Comparison of ENCODE assay signal across 14 cellular contexts in the genomic region with DNA sequence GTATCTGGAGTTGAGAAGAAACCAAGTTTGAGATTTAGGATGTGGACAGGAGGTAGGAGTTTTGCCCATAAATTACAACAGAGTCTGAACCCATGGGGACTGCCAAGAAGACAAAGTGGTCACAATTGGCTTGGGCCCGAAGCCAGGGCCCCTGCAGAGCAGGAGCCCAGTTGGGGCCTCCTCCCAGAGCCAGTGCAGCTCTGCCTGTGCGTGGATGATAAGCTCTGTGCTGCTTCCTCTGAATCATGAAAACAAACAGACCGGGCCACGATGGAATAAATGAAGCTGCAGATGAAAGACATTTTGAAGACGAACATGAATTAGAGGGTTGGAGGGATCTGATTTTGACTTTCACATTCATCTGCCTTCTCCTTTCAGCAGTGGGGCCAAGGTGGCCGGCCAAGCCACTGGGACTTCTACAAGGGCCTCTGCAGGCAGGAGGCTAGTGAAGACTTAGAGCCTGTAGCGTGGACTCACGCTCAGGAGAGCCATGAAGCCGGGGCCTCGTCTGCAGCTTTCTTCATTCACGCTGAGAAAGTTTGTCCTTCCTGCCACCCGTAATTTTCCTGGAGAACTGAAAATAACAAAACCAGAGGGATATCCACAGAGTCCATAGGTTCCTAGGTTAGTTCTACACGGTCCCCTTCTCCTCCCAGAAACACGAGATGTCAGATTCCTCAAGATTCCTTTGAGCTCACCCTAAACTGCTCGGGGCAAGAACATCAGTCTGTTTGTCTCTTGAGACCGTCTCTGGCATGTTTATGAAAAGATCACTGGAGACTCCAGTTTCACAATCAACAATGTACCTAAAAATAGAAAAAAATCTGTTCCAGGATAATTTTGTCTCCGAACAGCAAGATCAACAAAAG.
DNase-seq lines count a peak whose midpoint lies in the region; ATAC-seq, FAIRE-seq and TF ChIP-seq lines count a peak whose summit lies in the region.
"Had no signal": no experiment of that assay in that cellular context is flagged by ENCODE, and none has a peak within 500 bp of the region (broad histone marks: within the 10 kb centered on the region; RNA-seq: fewer than 3 reads in every experiment).

No MANE protein-coding gene starts in this region.

- peak overlapping the region; percentile 15; the same call in 1 of the 2 replicates for H3K4me2 ChIP-seq in HepG2 (ENCODE audit: low read depth, low read length)

- H3K27me3 ChIP-seq in A673 (replicated peaks; ENCODE audit: insufficient read depth, low read depth, low read length, poor library complexity), result no peaks in the 10 kb centered on the region
- peaks cover 0 to 5% of the 10 kb centered on the region in 2 experiments; a peak in 2 of 5 replicates for H3K27me3 ChIP-seq in HepG2 (ENCODE audit: control insufficient read depth in 1 of 2, insufficient read depth in 2 of 2, low read length in 2 of 2)

- DNase-seq in A673 (ENCODE audit: low spot score) (peak; percentile 90), HT1080 (ENCODE audit: low read depth) (peak; percentile 36), chondrocyte (ENCODE audit: low spot score) (no peak), HepG2 (ENCODE audit: low spot score) (peak; percentile 36), occipital lobe (lab: John Stamatoyannopoulos, UW) (no peak), NCI-H2029 (lab: John Stamatoyannopoulos, UW) (no peak), islet precursor cell (no peak)
- DNase-seq: activated CD4-positive, alpha-beta T cell treated with anti-CD3 and anti-CD28 coated beads, Interleukin-2, amount 50 U/mL, for 4 hours; activated naive CD8-positive, alpha-beta T cell treated with anti-CD3 and anti-CD28 coated beads for 36 hours; NCI-H2171 treated with DMSO at 0.1 percent for 48 hours; SIG-M5 had no signal

- peak overlapping the region; percentile 9 for H3K27ac Mint-ChIP-seq in chondrocyte (ENCODE audit: unreplicated experiment)
- H3K27ac Mint-ChIP-seq: activated naive CD8-positive, alpha-beta T cell treated with anti-CD3 and anti-CD28 coated beads for 36 hours had no signal

- ATAC-seq in HepG2 (peak; percentile 43; the same call in 1 of the 3 replicates), HG03175 (IDR thresholded peaks at IDR 0.05; ENCODE audit: unreplicated experiment) (no peak)

- BruUV-seq in A673 (replicated peaks; lab: Mats Ljungman, UMichigan) (no TSS peak), HepG2 (replicated peaks; lab: Mats Ljungman, UMichigan) (no TSS peak)

- H2AFZ ChIP-seq in HepG2 (ENCODE audit: low read length), result no peak overlapping the region

- intact Hi-C loops in A673 (cut with micrococcal nuclease; ENCODE audit: unreplicated experiment), result loop anchor here (2.0 to 5.0 kb wide), 3 partner anchors 70 to 455 kb away; partner anchors contain the start of gene BAMBI
- intact Hi-C loops in HepG2 (cut with micrococcal nuclease; ENCODE audit: unreplicated experiment), result loop anchor here (5.0 kb wide), 1 partner anchor 195 kb away; no protein-coding TSS in a partner anchor

- peaks cover 19% of the 10 kb centered on the region for H3K4me1 Mint-ChIP-seq in chondrocyte (ENCODE audit: low read depth)
- H3K4me1 Mint-ChIP-seq: activated naive CD8-positive, alpha-beta T cell treated with anti-CD3 and anti-CD28 coated beads for 36 hours had no signal

- no peak for TF ChIP-seq EP300 in HepG2 (IDR thresholded peaks at IDR 0.05; ENCODE audit: low read depth in 2 of 2, low read length in 2 of 2)
- no peak for TF ChIP-seq EP300 in HepG2 (CRISPR knock-in tag; IDR thresholded peaks at IDR 0.05; ENCODE audit: borderline replicate concordance)

- FAIRE-seq in HepG2 (lab: Jason Lieb, UNC), result no peak

- no peaks in the 10 kb centered on the region for H3K79me2 ChIP-seq in HepG2 (ENCODE audit: insufficient read depth, low read length)

- TF ChIP-seq RAD21 in HepG2 (CRISPR knock-in tag; IDR thresholded peaks at IDR 0.05), result no peak

- peaks cover 35% of the 10 kb centered on the region for H3K4me1 ChIP-seq in A673 (ENCODE audit: insufficient read depth, low read length, poor library complexity, severe bottlenecking)
- H3K4me1 ChIP-seq in HepG2 (ENCODE audit: insufficient read depth, low read length), result peaks cover 26% of the 10 kb centered on the region; the same call in 1 of the 2 replicates

- H3K27ac ChIP-seq in A673 (ENCODE audit: low read depth, low read length, poor library complexity, severe bottlenecking) (peak overlapping the region; percentile 38), HepG2 (ENCODE audit: extremely low read length, insufficient read depth, low read length) (no peak overlapping the region)
- H3K27ac ChIP-seq: skin epidermis had no signal

- H3K4me3 ChIP-seq in A673 (ENCODE audit: low read depth, low read length, poor library complexity, severe bottlenecking), result peak overlapping the region; percentile 4
- no peak overlapping the region for H3K4me3 ChIP-seq in HepG2 (replicated peaks in 1 of 3; ENCODE audit: insufficient read depth in 1 of 3, low read depth in 2 of 3, low read length in 3 of 3)
- H3K4me3 ChIP-seq: lung, skin epidermis had no signal

- TF ChIP-seq POLR2A in HepG2 (IDR thresholded peaks at IDR 0.05; ENCODE audit: insufficient read depth in 1 of 2, low read depth in 2 of 2, low read length in 2 of 2), result no peak

- H3K36me3 ChIP-seq in A673 (ENCODE audit: insufficient read depth, low read length, poor library complexity, severe bottlenecking), result no peaks in the 10 kb centered on the region
- H3K36me3 ChIP-seq in HepG2 (replicated peaks in 1 of 2; ENCODE audit: control insufficient read depth in 1 of 2, insufficient read depth in 2 of 2, low read length in 2 of 2), result no peaks in the 10 kb centered on the region

- POLR2A ChIA-PET in A673 (lab: Charles Lee; ENCODE audit: low non-redundant PET) (no interaction called here), HepG2 (lab: Yijun Ruan, JAX) (no interaction called here)

- no peaks in the 10 kb centered on the region for H3K27me3 Mint-ChIP-seq in chondrocyte (ENCODE audit: low read depth)

- no peak for TF ChIP-seq CTCF in A673 (conservative IDR thresholded peaks at IDR 0.05; ENCODE audit: low read depth, low read length)
- TF ChIP-seq CTCF in chondrocyte (IDR thresholded peaks at IDR 0.05), result no peak
- TF ChIP-seq CTCF in HepG2 (CRISPR knock-in tag; IDR thresholded peaks at IDR 0.05), result no peak

- no peaks in the 10 kb centered on the region for H3K36me3 Mint-ChIP-seq in chondrocyte (ENCODE audit: low read depth)
- H3K36me3 Mint-ChIP-seq: activated naive CD8-positive, alpha-beta T cell treated with anti-CD3 and anti-CD28 coated beads for 36 hours had no signal

- H3K9me3 ChIP-seq in A673 (ENCODE audit: low read depth, low read length, poor library complexity, severe bottlenecking) (no peaks in the 10 kb centered on the region), HepG2 (ENCODE audit: low read length) (no peaks in the 10 kb centered on the region)

- no peak overlapping the region for H3K4me3 Mint-ChIP-seq in chondrocyte (ENCODE audit: unreplicated experiment)
- H3K4me3 Mint-ChIP-seq: activated naive CD8-positive, alpha-beta T cell treated with anti-CD3 and anti-CD28 coated beads for 36 hours had no signal

- in situ Hi-C loops in HepG2 (cut with HindIII; ENCODE audit: extremely low pct_ligation_motif_present, low pct_unique_long_range_greater_than_20kb), result loop anchor here (5.0 kb wide), 1 partner anchor 465 kb away; no protein-coding TSS in a partner anchor

- H4K20me1 ChIP-seq in HepG2 (ENCODE audit: insufficient read depth, low read length), result no peaks in the 10 kb centered on the region

- no peak overlapping the region for H3K9ac ChIP-seq in HepG2 (ENCODE audit: insufficient read depth, low read depth, low read length)

- no peaks in the 10 kb centered on the region for H3K9me3 Mint-ChIP-seq in chondrocyte (ENCODE audit: low read depth)
- H3K9me3 Mint-ChIP-seq: activated naive CD8-positive, alpha-beta T cell treated with anti-CD3 and anti-CD28 coated beads for 36 hours had no signal

- 30% methylated on average over 12 of the region's 17 CpGs for WGBS in HepG2 (ENCODE audit: low lambda C conversion rate)

- CTCF ChIA-PET in A673 (lab: Charles Lee) (interaction anchor here (1.1 kb wide), 1 partner anchor 172 kb away, joined by 3 read pairs; no protein-coding TSS in a partner anchor), HepG2 (lab: Yijun Ruan, JAX; ENCODE audit: low intra/inter-chr PET ratio, low total read pairs) (no interaction called here)

TF ChIP-seq in HepG2, 621 proteins besides CTCF, POLR2A, EP300 and RAD21:
- TF ChIP-seq FOSL2 (CRISPR knock-in tag; IDR thresholded peaks at IDR 0.05), result 0 out of 2 replicates have a peak, but pooled peaks have one; percentile 24
- no peak for TF ChIP-seq ATRX (CRISPR knock-in tag; IDR thresholded peaks at IDR 0.05; ENCODE audit: borderline replicate concordance)

Comparison
In these comparisons a context has a peak if more than half of its experiments do, and no peak if none do; other contexts are left out.
1. DNase-seq: peak in A673 (single experiment), HT1080 (single experiment) and HepG2 (single experiment); none in chondrocyte (single experiment), occipital lobe (single experiment), NCI-H2029 (single experiment) and islet precursor cell (single experiment).